1 cellular context compared by ENCODE assay signal in genomic region chr2:145743016-145743415, GRCh38.
TF ChIP-seq lines count a peak whose summit lies in the region.

No MANE protein-coding gene starts in this region.

TF ChIP-seq in K562, 482 proteins besides CTCF, POLR2A, EP300 and RAD21 (continued from another document):
- TF ChIP-seq BCOR (IDR thresholded peaks at IDR 0.05) (no peak), NFE2 (IDR thresholded peaks at IDR 0.05; ENCODE audit: low read depth) (no peak), ELK3 (CRISPR knock-in tag; IDR thresholded peaks at IDR 0.05) (no peak), PCBP1 (IDR thresholded peaks at IDR 0.05; ENCODE audit: low read depth, low read length, poor library complexity, severe bottlenecking) (no peak), PATZ1 (CRISPR knock-in tag; IDR thresholded peaks at IDR 0.05; ENCODE audit: borderline replicate concordance) (no peak), KLF1 (tag; IDR thresholded peaks at IDR 0.05) (no peak), ZNF507 (tag; conservative IDR thresholded peaks at IDR 0.05) (no peak), ILF3 (IDR thresholded peaks at IDR 0.05; ENCODE audit: borderline replicate concordance) (no peak), TRIM25 (IDR thresholded peaks at IDR 0.05; ENCODE audit: borderline replicate concordance) (no peak)
